Comparison of ENCODE assay signal across 16 cellular contexts in genomic region chr19:50401505-50402450, GRCh38. TPM values are rescaled to one million over a fixed set of nuclear protein-coding genes. Genes with fewer than 3 reads are reported as not detected.
A peak's percentile ranks its signal among the peaks of the same experiment; 100 is the strongest.
DNase-seq lines count a peak whose midpoint lies in the region; ATAC-seq, FAIRE-seq and TF ChIP-seq lines count a peak whose summit lies in the region.
"Had no signal": no experiment of that assay in that cellular context is flagged by ENCODE, and none has a peak within 500 bp of the region (broad histone marks: within the 10 kb centered on the region; RNA-seq: fewer than 3 reads in every experiment).

No MANE protein-coding gene starts in this region.

- H3K27ac ChIP-seq in SK-N-SH (ENCODE audit: low read depth in 2 of 2, low read length in 1 of 2), result no peak overlapping the region
- H3K27ac ChIP-seq in H9 (ENCODE audit: insufficient read length, low read depth, low read length), result no peak overlapping the region
- H3K27ac ChIP-seq in GM12878 (ENCODE audit: control insufficient read depth, insufficient read depth), result no peak overlapping the region
- H3K27ac ChIP-seq in neuronal stem cell (replicated peaks; ENCODE audit: low read length), result no peak overlapping the region
- H3K27ac ChIP-seq: 22Rv1, BLaER1 had no signal

- H3K4me1 Mint-ChIP-seq in H9, result no peaks in the 10 kb centered on the region

- H2BK15ac ChIP-seq in H9 (ENCODE audit: low read depth, low read length) (no peak overlapping the region), neuronal stem cell (ENCODE audit: low read length) (no peak overlapping the region)

- H4K20me1 ChIP-seq in SK-N-SH (ENCODE audit: insufficient read depth) (no peaks in the 10 kb centered on the region), H9 (ENCODE audit: control insufficient read depth, insufficient read depth, insufficient read length) (no peaks in the 10 kb centered on the region), GM12878 (ENCODE audit: control insufficient read depth, insufficient read depth) (no peaks in the 10 kb centered on the region)

- H4K8ac ChIP-seq in H9 (replicated peaks; ENCODE audit: insufficient read length, low read depth, low read length) (no peak overlapping the region), neuronal stem cell (ENCODE audit: low read depth, low read length) (no peak overlapping the region)

- H3K18ac ChIP-seq in H9 (ENCODE audit: insufficient read length, low read depth, low read length) (no peak overlapping the region), neuronal stem cell (ENCODE audit: low read length) (no peak overlapping the region)

- no peak for TF ChIP-seq POLR2A in GM12878 (IDR thresholded peaks at IDR 0.05; ENCODE audit: low read depth, low read length)

- no peak overlapping the region for H2AK5ac ChIP-seq in H9 (ENCODE audit: insufficient read length, low read length)
- H2AK5ac ChIP-seq in neuronal stem cell (ENCODE audit: low read depth, low read length), result no peak overlapping the region

- no peak overlapping the region for H4K5ac ChIP-seq in H9 (ENCODE audit: insufficient read length, low read depth, low read length)

- H3K14ac ChIP-seq in H9 (ENCODE audit: insufficient read depth, low read length), result no peak overlapping the region
- no peak overlapping the region for H3K14ac ChIP-seq in neuronal stem cell (ENCODE audit: low read length)

- RAD21 ChIA-PET in GM12878 (lab: Charles Lee; ENCODE audit: unreplicated experiment), result no interaction called here

- H2AFZ ChIP-seq in SK-N-SH (ENCODE audit: low read depth), result no peak overlapping the region
- H2AFZ ChIP-seq in H9 (ENCODE audit: low read length), result no peak overlapping the region
- H2AFZ ChIP-seq in GM12878 (ENCODE audit: control insufficient read depth, low read depth, low read length), result no peak overlapping the region
- H2AFZ ChIP-seq in neuronal stem cell (ENCODE audit: low read length), result no peak overlapping the region

- peak; percentile 43 for DNase-seq in SK-N-SH
- DNase-seq in H9, result peak; percentile 33
- no peak for DNase-seq in GM12878 (ENCODE audit: low read depth, low spot score)
- DNase-seq in neuronal stem cell (ENCODE audit: low spot score), result no peak
- DNase-seq in NCI-H69 (lab: John Stamatoyannopoulos, UW), result no peak
- DNase-seq in UCSD-AML1 (lab: John Stamatoyannopoulos, UW; ENCODE audit: unreplicated experiment), result no peak
- DNase-seq: DMS53, HCEC 1CT, NCI-H2107, NCI-H82 had no signal

- CTCF ChIA-PET in SK-N-SH (lab: Yijun Ruan, JAX), result interaction anchor here (1.1 to 1.4 kb wide), 2 partner anchors 13 to 154 kb away, joined by 3 read pairs; no protein-coding TSS in a partner anchor
- CTCF ChIA-PET in GM12878 (lab: Yijun Ruan, JAX), result no interaction called here

- TF ChIP-seq RAD21 in SK-N-SH (IDR thresholded peaks at IDR 0.05; ENCODE audit: low read length) (no peak), GM12878 (IDR thresholded peaks at IDR 0.05; ENCODE audit: insufficient read depth, low read depth, low read length) (no peak)

- H2BK120ac ChIP-seq in H9 (ENCODE audit: low read depth, low read length, poor library complexity, severe bottlenecking), result no peak overlapping the region
- no peak overlapping the region for H2BK120ac ChIP-seq in neuronal stem cell (ENCODE audit: low read depth, low read length)

- no peak overlapping the region for H3K56ac ChIP-seq in H9 (ENCODE audit: insufficient read length, low read depth, low read length)

- H3K4me2 ChIP-seq in SK-N-SH (no peak overlapping the region), H9 (ENCODE audit: insufficient read depth, insufficient read length, low read length) (no peak overlapping the region), GM12878 (ENCODE audit: control insufficient read depth, insufficient read depth) (no peak overlapping the region), neuronal stem cell (ENCODE audit: insufficient read depth, low read length, poor library complexity, severe bottlenecking) (no peak overlapping the region)
- H3K4me2 ChIP-seq: BLaER1 had no signal

- no peak overlapping the region for H3K9ac ChIP-seq in SK-N-SH
- H3K9ac ChIP-seq in H9 (ENCODE audit: extremely low read depth, insufficient read length, low read length), result no peak overlapping the region
- no peak overlapping the region for H3K9ac ChIP-seq in GM12878 (ENCODE audit: control insufficient read depth, insufficient read depth, low read length)
- H3K9ac ChIP-seq in neuronal stem cell (ENCODE audit: low read depth, low read length, poor library complexity), result peak overlapping the region; percentile 44
- H3K9ac ChIP-seq: BLaER1 had no signal

- TF ChIP-seq CTCF in SK-N-SH (IDR thresholded peaks at IDR 0.05) (no peak), H9 (conservative IDR thresholded peaks at IDR 0.05) (0 out of 3 replicates have a peak, but pooled peaks have one; percentile 10), GM12878 (IDR thresholded peaks at IDR 0.05 in 2 of 3, conservative IDR thresholded peaks at IDR 0.05 in 1 of 3; ENCODE audit: control insufficient read depth in 2 of 3, extremely low read depth in 1 of 3, insufficient read depth in 1 of 3, low read depth in 3 of 3, low read length in 3 of 3) (no peak)

- H3K4me3 Mint-ChIP-seq in H9, result no peak overlapping the region

- ATAC-seq in SK-N-SH treated with all-trans-retinoic acid at 6 μM for 48 hours, result no peak
- ATAC-seq in GM12878, result no peak
- no peak for ATAC-seq in GM18502 (IDR thresholded peaks at IDR 0.05; ENCODE audit: poor library complexity, unreplicated experiment)

- no peaks in the 10 kb centered on the region for H3F3A ChIP-seq in SK-N-SH (replicated peaks; ENCODE audit: insufficient read depth)

- no peaks in the 10 kb centered on the region for H3K9me3 Mint-ChIP-seq in H9

- no peak overlapping the region for H2BK20ac ChIP-seq in H9 (ENCODE audit: low read depth, low read length, poor library complexity, severe bottlenecking)

- intact Hi-C loops in GM12878 (cut with micrococcal nuclease; ENCODE audit: unreplicated experiment), result no loop called here

- H3K23me2 ChIP-seq in H9 (ENCODE audit: insufficient read length, low read depth, low read length, poor library complexity, severe bottlenecking), result no peaks in the 10 kb centered on the region

- H3K36me3 Mint-ChIP-seq in H9 (ENCODE audit: insufficient read depth in 1 of 3, low read depth in 3 of 3), result peaks cover 32 to 60% (median 60%) of the 10 kb centered on the region in 3 experiments

- no peaks in the 10 kb centered on the region for H3K27me3 ChIP-seq in SK-N-SH (ENCODE audit: insufficient read depth)
- H3K27me3 ChIP-seq in H9 (ENCODE audit: insufficient read depth, low read length), result no peaks in the 10 kb centered on the region
- H3K27me3 ChIP-seq in GM12878 (replicated peaks in 1 of 2; ENCODE audit: control insufficient read depth in 2 of 2, insufficient read depth in 2 of 2, low read length in 1 of 2), result no peaks in the 10 kb centered on the region
- H3K27me3 ChIP-seq in neuronal stem cell (ENCODE audit: control insufficient read depth in 3 of 3, insufficient read depth in 3 of 3, low read depth in 1 of 3, low read length in 3 of 3), result no peaks in the 10 kb centered on the region
- H3K27me3 ChIP-seq: BLaER1 had no signal

- no peak overlapping the region for H4K91ac ChIP-seq in H9 (ENCODE audit: insufficient read length, low read depth, low read length)
- H4K91ac ChIP-seq in neuronal stem cell (ENCODE audit: low read depth, low read length, poor library complexity), result no peak overlapping the region

- H3K36me3 ChIP-seq in SK-N-SH (replicated peaks in 1 of 2; ENCODE audit: control insufficient read depth in 1 of 2, insufficient read depth in 2 of 2, low read length in 1 of 2), result peaks cover 0 to 13% of the 10 kb centered on the region in 2 experiments
- peaks cover 0 to 41% of the 10 kb centered on the region in 2 experiments; a peak in 2 of 4 replicates for H3K36me3 ChIP-seq in GM12878 (ENCODE audit: control insufficient read depth in 2 of 2, insufficient read depth in 2 of 2, low read length in 1 of 2)
- peaks cover 49 to 63% of the 10 kb centered on the region in 2 donors for H3K36me3 ChIP-seq in neuronal stem cell (replicated peaks in 1 of 2; ENCODE audit: control insufficient read depth in 2 of 2, insufficient read depth in 2 of 2, low read length in 2 of 2)

- H3K79me2 ChIP-seq in SK-N-SH (ENCODE audit: insufficient read depth) (peaks cover 14% of the 10 kb centered on the region; the same call in 1 of the 2 replicates), H9 (ENCODE audit: insufficient read depth, low read length) (no peaks in the 10 kb centered on the region), GM12878 (ENCODE audit: control insufficient read depth, insufficient read depth, low read length) (no peaks in the 10 kb centered on the region; the same call in 1 of the 2 replicates)

- H3K79me1 ChIP-seq in H9 (ENCODE audit: insufficient read depth, low read depth, low read length, poor library complexity, severe bottlenecking) (no peaks in the 10 kb centered on the region), neuronal stem cell (ENCODE audit: low read depth, low read length) (peaks cover 24% of the 10 kb centered on the region)

- in situ Hi-C loops in GM12878 (cut with MboI), result no loop called here

- WGBS in SK-N-SH (ENCODE audit: low lambda C conversion rate), result 94% methylated on average over 28 of the region's 49 CpGs
- no CpG with 5 or more reads among the region's 49 CpGs for WGBS in H9 (ENCODE audit: extremely low coverage, insufficient read length, low lambda C conversion rate)
- WGBS in GM12878 (ENCODE audit: insufficient coverage, insufficient replicate concordance, low lambda C conversion rate, missing lambda C conversion rate), result 98% methylated on average over 45 of the region's 49 CpGs
- no CpG with 5 or more reads among the region's 49 CpGs for WGBS in neuronal stem cell (ENCODE audit: extremely low coverage in 2 of 2, insufficient read length in 2 of 2, insufficient replicate concordance in 1 of 2), 2 donors

- H3K23ac ChIP-seq in H9 (ENCODE audit: insufficient read length, low read depth, low read length) (no peak overlapping the region), neuronal stem cell (ENCODE audit: low read depth, low read length, poor library complexity) (peak overlapping the region; percentile 43)

- H2BK5ac ChIP-seq in H9 (ENCODE audit: insufficient read length, low read length), result no peak overlapping the region
- H2BK5ac ChIP-seq in neuronal stem cell (ENCODE audit: low read length), result no peak overlapping the region

- BruUV-seq in GM12878 (replicated peaks; lab: Mats Ljungman, UMichigan), result TSS peak; percentile 53

- no peak overlapping the region for H3T11ph ChIP-seq in H9 (ENCODE audit: low read length)

- no peak overlapping the region for H2BK12ac ChIP-seq in H9 (ENCODE audit: insufficient read length, low read depth, low read length)
- no peak overlapping the region for H2BK12ac ChIP-seq in neuronal stem cell (ENCODE audit: low read length)

- no peaks in the 10 kb centered on the region for H3K9me3 ChIP-seq in SK-N-SH
- no peaks in the 10 kb centered on the region for H3K9me3 ChIP-seq in H9 (ENCODE audit: control insufficient read depth, low read depth, low read length)
- H3K9me3 ChIP-seq in GM12878 (replicated peaks; ENCODE audit: control insufficient read depth, insufficient read depth, low read length), result no peaks in the 10 kb centered on the region
- H3K9me3 ChIP-seq in neuronal stem cell (replicated peaks in 1 of 2; ENCODE audit: control insufficient read depth in 2 of 2, insufficient read depth in 1 of 2, low read depth in 1 of 2, low read length in 2 of 2), result peaks cover 3 to 5% of the 10 kb centered on the region in 2 donors
- H3K9me3 ChIP-seq: BLaER1 had no signal

- no peak overlapping the region for H3K4me3 ChIP-seq in SK-N-SH (ENCODE audit: low read depth in 2 of 2, low read length in 1 of 2)
- no peak overlapping the region for H3K4me3 ChIP-seq in GM12878
- H3K4me3 ChIP-seq in neuronal stem cell (ENCODE audit: low read length in 2 of 2), result no peak overlapping the region
- H3K4me3 ChIP-seq: BLaER1 had no signal

- H3K9me2 ChIP-seq in SK-N-SH, result no peaks in the 10 kb centered on the region

- SMC1A ChIA-PET in GM12878 (lab: Charles Lee; ENCODE audit: uncharacterized antibody, unreplicated experiment), result interaction anchor here (0.6 kb wide), 2 partner anchors 8 to 59 kb away, joined by 3 read pairs; no protein-coding TSS in a partner anchor

- H3K4ac ChIP-seq in H9 (ENCODE audit: low read depth, low read length), result no peak overlapping the region
- no peak overlapping the region for H3K4ac ChIP-seq in neuronal stem cell (ENCODE audit: low read length)

- no peak for FAIRE-seq in GM12878 (lab: Jason Lieb, UNC)

- TF ChIP-seq EP300 in SK-N-SH (IDR thresholded peaks at IDR 0.05; ENCODE audit: borderline replicate concordance in 1 of 2, low read depth in 1 of 2, low read length in 1 of 2), result no peak
- TF ChIP-seq EP300 in GM12878 (IDR thresholded peaks at IDR 0.05; ENCODE audit: borderline replicate concordance in 1 of 2, control insufficient read depth in 1 of 2, low read depth in 2 of 2, low read length in 2 of 2), result no peak

- no peaks in the 10 kb centered on the region for H3K27me3 Mint-ChIP-seq in H9 (ENCODE audit: low read depth)

- POLR2A ChIA-PET in SK-N-SH (lab: Yijun Ruan, JAX), result no interaction called here
- POLR2A ChIA-PET in GM12878 (lab: Charles Lee), result no interaction called here

- no peak overlapping the region for H3K27ac Mint-ChIP-seq in H9

- H3K4me1 ChIP-seq in SK-N-SH (ENCODE audit: control insufficient read depth in 1 of 2, insufficient read depth in 2 of 2, low read depth in 1 of 2, low read length in 1 of 2), result no peaks in the 10 kb centered on the region
- no peaks in the 10 kb centered on the region for H3K4me1 ChIP-seq in H9 (ENCODE audit: insufficient read depth, low read length)
- no peaks in the 10 kb centered on the region for H3K4me1 ChIP-seq in GM12878 (ENCODE audit: control insufficient read depth, insufficient read depth, low read length)
- H3K4me1 ChIP-seq in neuronal stem cell (ENCODE audit: control insufficient read depth in 2 of 2, insufficient read depth in 1 of 2, low read depth in 1 of 2, low read length in 2 of 2), result peaks cover 0 to 2% of the 10 kb centered on the region in 2 donors
- H3K4me1 ChIP-seq: BLaER1 had no signal

RNA-seq across cellular contexts. Expression of gene SPIB, which starts 17.0 kb away (rescaled TPM):
- polyA plus RNA-seq in SK-N-SH (2012; rRNA removed) (not detected in 2 replicates), GM12878 (2011; rRNA removed) (22.6 and 58.4 TPM in 2 replicates), GM12878 (2014; fragmentation: Illumina TruSeq; extraction: Trizol) (22.0 and 34.8 TPM in 2 replicates), GM12878 (2014; fragmentation: Nextera tagmentation; extraction: Ambion mirVana) (10 to 100 TPM in 1 of 2 experiments, 1 to 10 TPM in 1; 3.5 to 14.0 TPM), GM12878 (2014; rRNA removed) (89.3 and 90.4 TPM in 2 replicates), GM12878 (2016; fragmentation: Nextera tagmentation; extraction: Ambion mirVana) (10 to 100 TPM; 53.6 to 60.2 TPM)
- polyA plus RNA-seq in SK-N-SH (2012; cell fraction: cytosol; rRNA removed), result 0.06 TPM in 1 of 2 replicates, not detected in the other
- not detected in 2 replicates for polyA plus RNA-seq in SK-N-SH (2012; cell fraction: nucleus; rRNA removed)
- total RNA-seq in H9 (2021) (30.2 and 33.3 TPM in 2 replicates), GM12878 (2014; rRNA removed) (106 and 123 TPM in 2 replicates), GM12878 (2014; rRNA removed; fragmentation: Illumina TruSeq; extraction: Trizol) (28.3 and 30.4 TPM in 2 replicates), GM12878 (2021) (85.0 and 90.7 TPM in 2 replicates)
- 116 and 119 TPM in 2 replicates for total RNA-seq in GM12878 (2013; cell fraction: nucleolus; rRNA removed)
- polyA plus RNA-seq in GM12878 (2011; ENCODE audit: low read depth), result 21.0 TPM
- 61.5 and 78.6 TPM in 2 replicates for polyA plus RNA-seq in GM12878 (2011; cell fraction: cytosol; rRNA removed)
- polyA plus RNA-seq in GM12878 (2011; cell fraction: nucleus; rRNA removed), result 96.6 and 113 TPM in 2 replicates
- polyA plus RNA-seq in GM12878 (2012), result 79.6 and 82.0 TPM in 2 replicates
- polyA minus RNA-seq in GM12878 (2011; rRNA and poly(A)+ RNA removed), result 18.7 and 54.2 TPM in 2 replicates
- polyA minus RNA-seq in GM12878 (2011; cell fraction: cytosol; rRNA and poly(A)+ RNA removed), result 27.6 and 31.1 TPM in 2 replicates
- polyA minus RNA-seq in GM12878 (2011; cell fraction: nucleus; rRNA and poly(A)+ RNA removed), result 22.6 and 47.1 TPM in 2 replicates
- 0.08 TPM for polyA plus RNA-seq in neuronal stem cell (2013, experiment 1 of 2)
- polyA plus RNA-seq in neuronal stem cell (2013, experiment 2 of 2), result 0.17 TPM
- total RNA-seq: RPMI7951 had no signal

RNA-seq across cellular contexts. Expression of gene POLD1, which starts 17.6 kb away (rescaled TPM):
- polyA plus RNA-seq in SK-N-SH (2012; rRNA removed), result 28.6 and 33.6 TPM in 2 replicates
- 8.1 and 14.9 TPM in 2 replicates for polyA plus RNA-seq in SK-N-SH (2012; cell fraction: cytosol; rRNA removed)
- 109 and 151 TPM in 2 replicates for polyA plus RNA-seq in SK-N-SH (2012; cell fraction: nucleus; rRNA removed)
- total RNA-seq in H9 (2021), result 165 and 178 TPM in 2 replicates
- total RNA-seq in GM12878 (2013; cell fraction: nucleolus; rRNA removed), result 45.1 and 55.2 TPM in 2 replicates
- 121 and 141 TPM in 2 replicates for total RNA-seq in GM12878 (2014; rRNA removed)
- total RNA-seq in GM12878 (2014; rRNA removed; fragmentation: Illumina TruSeq; extraction: Trizol), result 28.6 and 31.8 TPM in 2 replicates
- 146 and 165 TPM in 2 replicates for total RNA-seq in GM12878 (2021)
- polyA plus RNA-seq in GM12878 (2011; ENCODE audit: low read depth), result 15.5 TPM
- 10.4 and 25.7 TPM in 2 replicates for polyA plus RNA-seq in GM12878 (2011; rRNA removed)
- polyA plus RNA-seq in GM12878 (2011; cell fraction: cytosol; rRNA removed), result 47.4 and 83.0 TPM in 2 replicates
- 231 and 322 TPM in 2 replicates for polyA plus RNA-seq in GM12878 (2011; cell fraction: nucleus; rRNA removed)
- 51.0 and 61.8 TPM in 2 replicates for polyA plus RNA-seq in GM12878 (2012)
- 1.9 and 18.1 TPM in 2 replicates for polyA plus RNA-seq in GM12878 (2014; fragmentation: Illumina TruSeq; extraction: Trizol)
- 1 to 10 TPM in 1 of 2 experiments, under 1 TPM in 1; 0.76 to 6.5 TPM for polyA plus RNA-seq in GM12878 (2014; fragmentation: Nextera tagmentation; extraction: Ambion mirVana)
- polyA plus RNA-seq in GM12878 (2014; rRNA removed), result 95.1 and 110 TPM in 2 replicates
- 100 to 1,000 TPM; 111 to 118 TPM for polyA plus RNA-seq in GM12878 (2016; fragmentation: Nextera tagmentation; extraction: Ambion mirVana)
- 34.5 and 105 TPM in 2 replicates for polyA minus RNA-seq in GM12878 (2011; rRNA and poly(A)+ RNA removed)
- 65.4 and 72.3 TPM in 2 replicates for polyA minus RNA-seq in GM12878 (2011; cell fraction: cytosol; rRNA and poly(A)+ RNA removed)
- polyA minus RNA-seq in GM12878 (2011; cell fraction: nucleus; rRNA and poly(A)+ RNA removed), result 50.1 and 97.2 TPM in 2 replicates
- 60.2 TPM for polyA plus RNA-seq in neuronal stem cell (2013, experiment 1 of 2)
- 61.7 TPM for polyA plus RNA-seq in neuronal stem cell (2013, experiment 2 of 2)

RNA-seq across cellular contexts. Expression of gene NR1H2, which starts 25.5 kb away (rescaled TPM):
- polyA plus RNA-seq in SK-N-SH (2012; rRNA removed), result 72.8 and 108 TPM in 2 replicates
- 66.3 and 75.1 TPM in 2 replicates for polyA plus RNA-seq in SK-N-SH (2012; cell fraction: cytosol; rRNA removed)
- polyA plus RNA-seq in SK-N-SH (2012; cell fraction: nucleus; rRNA removed), result 141 and 150 TPM in 2 replicates
- total RNA-seq in H9 (2021), result 33.2 and 35.8 TPM in 2 replicates
- total RNA-seq in GM12878 (2013; cell fraction: nucleolus; rRNA removed), result 40.9 and 43.5 TPM in 2 replicates
- total RNA-seq in GM12878 (2014; rRNA removed), result 44.8 and 45.2 TPM in 2 replicates
- 15.6 and 17.2 TPM in 2 replicates for total RNA-seq in GM12878 (2014; rRNA removed; fragmentation: Illumina TruSeq; extraction: Trizol)
- 43.3 and 44.5 TPM in 2 replicates for total RNA-seq in GM12878 (2021)
- 12.3 TPM for polyA plus RNA-seq in GM12878 (2011; ENCODE audit: low read depth)
- 12.3 and 26.9 TPM in 2 replicates for polyA plus RNA-seq in GM12878 (2011; rRNA removed)
- polyA plus RNA-seq in GM12878 (2011; cell fraction: cytosol; rRNA removed), result 35.8 and 59.6 TPM in 2 replicates
- polyA plus RNA-seq in GM12878 (2011; cell fraction: nucleus; rRNA removed), result 90.2 and 96.1 TPM in 2 replicates
- polyA plus RNA-seq in GM12878 (2012), result 46.7 and 49.3 TPM in 2 replicates
- polyA plus RNA-seq in GM12878 (2014; fragmentation: Illumina TruSeq; extraction: Trizol), result 1.8 and 16.2 TPM in 2 replicates
- 1 to 10 TPM in 1 of 2 experiments, under 1 TPM in 1; 0.05 to 1.3 TPM for polyA plus RNA-seq in GM12878 (2014; fragmentation: Nextera tagmentation; extraction: Ambion mirVana)
- polyA plus RNA-seq in GM12878 (2014; rRNA removed), result 52.4 and 53.3 TPM in 2 replicates
- 10 to 100 TPM; 45.7 to 54.2 TPM for polyA plus RNA-seq in GM12878 (2016; fragmentation: Nextera tagmentation; extraction: Ambion mirVana)
- polyA minus RNA-seq in GM12878 (2011; rRNA and poly(A)+ RNA removed), result 19.2 and 26.2 TPM in 2 replicates
- 13.5 and 15.4 TPM in 2 replicates for polyA minus RNA-seq in GM12878 (2011; cell fraction: cytosol; rRNA and poly(A)+ RNA removed)
- 17.4 and 27.1 TPM in 2 replicates for polyA minus RNA-seq in GM12878 (2011; cell fraction: nucleus; rRNA and poly(A)+ RNA removed)
- 15.5 TPM for polyA plus RNA-seq in neuronal stem cell (2013, experiment 1 of 2)
- 15.1 TPM for polyA plus RNA-seq in neuronal stem cell (2013, experiment 2 of 2)

RNA-seq across cellular contexts. Expression of gene MYBPC2, which starts 30.9 kb away (rescaled TPM):
- not detected in 2 replicates for polyA plus RNA-seq in SK-N-SH (2012; rRNA removed)
- polyA plus RNA-seq in SK-N-SH (2012; cell fraction: cytosol; rRNA removed), result not detected in 2 replicates
- not detected in 2 replicates for polyA plus RNA-seq in SK-N-SH (2012; cell fraction: nucleus; rRNA removed)
- 3.8 and 4.9 TPM in 2 replicates for total RNA-seq in H9 (2021)
- 0.42 and 0.54 TPM in 2 replicates for total RNA-seq in GM12878 (2013; cell fraction: nucleolus; rRNA removed)
- total RNA-seq in GM12878 (2014; rRNA removed), result 0.49 and 0.51 TPM in 2 replicates
- 0.37 and 0.67 TPM in 2 replicates for total RNA-seq in GM12878 (2014; rRNA removed; fragmentation: Illumina TruSeq; extraction: Trizol)
- 0.90 and 1.4 TPM in 2 replicates for total RNA-seq in GM12878 (2021)
- polyA plus RNA-seq in GM12878 (2011; ENCODE audit: low read depth), result 0.70 TPM
- 0.06 and 0.15 TPM in 2 replicates for polyA plus RNA-seq in GM12878 (2011; rRNA removed)
- 0.21 and 0.33 TPM in 2 replicates for polyA plus RNA-seq in GM12878 (2011; cell fraction: cytosol; rRNA removed)
- polyA plus RNA-seq in GM12878 (2011; cell fraction: nucleus; rRNA removed), result 0.56 and 0.58 TPM in 2 replicates
- 1.8 and 2.0 TPM in 2 replicates for polyA plus RNA-seq in GM12878 (2012)
- polyA plus RNA-seq in GM12878 (2014; fragmentation: Illumina TruSeq; extraction: Trizol), result 0.56 and 0.73 TPM in 2 replicates
- under 1 TPM; 0.09 to 0.10 TPM for polyA plus RNA-seq in GM12878 (2014; fragmentation: Nextera tagmentation; extraction: Ambion mirVana)
- polyA plus RNA-seq in GM12878 (2014; rRNA removed), result 0.65 and 0.72 TPM in 2 replicates
- polyA plus RNA-seq in GM12878 (2016; fragmentation: Nextera tagmentation; extraction: Ambion mirVana), result 1 to 10 TPM; 1.9 to 2.6 TPM
- polyA minus RNA-seq in GM12878 (2011; rRNA and poly(A)+ RNA removed), result 0.10 and 0.15 TPM in 2 replicates
- not detected in 2 replicates for polyA minus RNA-seq in GM12878 (2011; cell fraction: cytosol; rRNA and poly(A)+ RNA removed)
- 0.12 TPM in 1 of 2 replicates, not detected in the other for polyA minus RNA-seq in GM12878 (2011; cell fraction: nucleus; rRNA and poly(A)+ RNA removed)
- polyA plus RNA-seq in neuronal stem cell (2013, experiment 1 of 2), result 1.0 TPM
- 1.2 TPM for polyA plus RNA-seq in neuronal stem cell (2013, experiment 2 of 2)
- total RNA-seq: HT1080, RPMI7951 had no signal

RNA-seq across cellular contexts. Expression of gene NAPSA, which starts 36.3 kb away (rescaled TPM):
- 0.43 and 0.76 TPM in 2 replicates for polyA plus RNA-seq in SK-N-SH (2012; rRNA removed)
- polyA plus RNA-seq in SK-N-SH (2012; cell fraction: cytosol; rRNA removed), result 0.05 and 0.20 TPM in 2 replicates
- polyA plus RNA-seq in SK-N-SH (2012; cell fraction: nucleus; rRNA removed), result 3.4 and 4.7 TPM in 2 replicates
- total RNA-seq in H9 (2021), result 0.33 and 0.44 TPM in 2 replicates
- total RNA-seq in GM12878 (2013; cell fraction: nucleolus; rRNA removed), result 19.2 and 19.9 TPM in 2 replicates
- total RNA-seq in GM12878 (2014; rRNA removed), result 20.1 and 20.6 TPM in 2 replicates
- 12.3 and 14.5 TPM in 2 replicates for total RNA-seq in GM12878 (2014; rRNA removed; fragmentation: Illumina TruSeq; extraction: Trizol)
- total RNA-seq in GM12878 (2021), result 18.2 and 19.2 TPM in 2 replicates
- polyA plus RNA-seq in GM12878 (2011; ENCODE audit: low read depth), result 30.5 TPM
- 30.8 and 45.4 TPM in 2 replicates for polyA plus RNA-seq in GM12878 (2011; rRNA removed)
- polyA plus RNA-seq in GM12878 (2011; cell fraction: cytosol; rRNA removed), result 65.3 and 79.7 TPM in 2 replicates
- polyA plus RNA-seq in GM12878 (2011; cell fraction: nucleus; rRNA removed), result 86.1 and 106 TPM in 2 replicates
- polyA plus RNA-seq in GM12878 (2012), result 15.8 and 49.6 TPM in 2 replicates
- 13.8 and 15.3 TPM in 2 replicates for polyA plus RNA-seq in GM12878 (2014; fragmentation: Illumina TruSeq; extraction: Trizol)
- polyA plus RNA-seq in GM12878 (2014; fragmentation: Nextera tagmentation; extraction: Ambion mirVana), result 10 to 100 TPM in 1 of 2 experiments, 1 to 10 TPM in 1; 6.7 to 15.2 TPM
- 21.6 and 22.4 TPM in 2 replicates for polyA plus RNA-seq in GM12878 (2014; rRNA removed)
- polyA plus RNA-seq in GM12878 (2016; fragmentation: Nextera tagmentation; extraction: Ambion mirVana), result 10 to 100 TPM; 17.0 to 17.2 TPM
- polyA minus RNA-seq in GM12878 (2011; rRNA and poly(A)+ RNA removed), result 20.5 and 43.9 TPM in 2 replicates
- polyA minus RNA-seq in GM12878 (2011; cell fraction: cytosol; rRNA and poly(A)+ RNA removed), result 10.6 and 14.8 TPM in 2 replicates
- 11.8 and 16.9 TPM in 2 replicates for polyA minus RNA-seq in GM12878 (2011; cell fraction: nucleus; rRNA and poly(A)+ RNA removed)
- 0.84 TPM for polyA plus RNA-seq in neuronal stem cell (2013, experiment 1 of 2)
- 0.72 TPM for polyA plus RNA-seq in neuronal stem cell (2013, experiment 2 of 2)
- total RNA-seq: HT1080, RPMI7951 had no signal

Comparison
In these comparisons a context has a peak if more than half of its experiments do, and no peak if none do; other contexts are left out.
1. DNase-seq: peak in SK-N-SH (single experiment) and H9 (single experiment); none in GM12878 (single experiment), neuronal stem cell (single experiment), NCI-H69 (single experiment) and UCSD-AML1 (single experiment).